Comparison of ENCODE assay signal across 13 cellular contexts in the genomic region with DNA sequence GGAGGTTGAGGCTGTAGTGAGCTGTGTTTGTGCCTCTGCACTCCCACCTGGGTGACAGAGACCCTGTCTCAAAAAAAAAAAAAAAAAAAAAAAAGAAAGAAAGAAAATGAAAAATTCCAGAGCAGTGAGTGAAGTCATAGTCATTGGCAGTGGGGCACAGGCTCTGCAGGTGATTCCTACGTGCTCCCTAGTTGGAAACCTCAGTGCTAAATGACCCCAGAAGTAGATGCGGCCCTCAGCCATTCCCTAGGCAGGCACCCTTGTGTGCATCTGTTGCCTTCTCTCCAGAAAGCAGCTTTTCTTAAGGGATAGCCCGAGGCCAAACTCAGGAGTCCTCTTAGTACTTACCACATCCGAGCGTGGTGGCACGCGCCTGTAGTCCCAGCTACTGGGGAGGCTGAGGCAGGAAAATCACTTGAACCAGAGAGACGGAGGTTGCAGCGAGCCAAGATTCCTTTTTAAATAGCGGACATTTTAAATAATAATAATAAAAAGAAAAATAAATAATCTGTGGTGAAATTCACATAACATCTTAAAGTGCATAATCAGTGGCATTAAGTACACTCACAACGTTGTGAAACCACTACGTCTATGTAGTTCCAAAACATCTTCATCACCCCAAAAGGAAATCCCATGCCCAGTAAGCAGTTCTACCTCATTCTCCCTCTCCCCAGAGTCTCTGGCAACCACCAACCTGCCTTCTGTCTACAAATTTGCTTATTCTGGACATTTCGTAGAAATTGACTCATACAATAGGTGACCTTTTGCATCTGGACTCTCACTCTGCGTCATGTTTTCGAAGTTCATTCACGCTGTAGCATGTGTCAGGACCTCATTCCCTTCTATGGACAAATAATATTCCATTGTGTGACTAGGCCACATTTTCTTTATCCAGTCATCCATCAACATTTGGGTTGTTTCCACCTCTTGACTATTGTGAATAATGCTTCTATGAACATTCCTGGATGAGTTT. TPM values are rescaled to one million over a fixed set of nuclear protein-coding genes. Genes with fewer than 3 reads are reported as not detected.
DNase-seq lines count a peak whose midpoint lies in the region; ATAC-seq and TF ChIP-seq lines count a peak whose summit lies in the region.
"Had no signal": no experiment of that assay in that cellular context is flagged by ENCODE, and none has a peak within 500 bp of the region (broad histone marks: within the 10 kb centered on the region; RNA-seq: fewer than 3 reads in every experiment).

No MANE protein-coding gene starts in this region.

- H3K36me3 ChIP-seq in brain microvascular endothelial cell (replicated peaks), result no peaks in the 10 kb centered on the region
- no peaks in the 10 kb centered on the region for H3K36me3 ChIP-seq in lower lobe of right lung

- ATAC-seq in left cardiac atrium (no peak), HG03432 (IDR thresholded peaks at IDR 0.05; ENCODE audit: unreplicated experiment) (no peak), lower lobe of right lung (no peak)
- ATAC-seq: T-cell had no signal

- intact Hi-C loops in left cardiac atrium (cut with DNase I) (no loop called here), lower lobe of right lung (cut with DNase I) (no loop called here)

- H3K4me3 ChIP-seq in brain microvascular endothelial cell (ENCODE audit: low read depth, low read length), result no peak overlapping the region
- no peak overlapping the region for H3K4me3 ChIP-seq in lower lobe of right lung

- H3K27me3 ChIP-seq in brain microvascular endothelial cell (replicated peaks) (no peaks in the 10 kb centered on the region), lower lobe of right lung (ENCODE audit: low read depth) (no peaks in the 10 kb centered on the region)

- DNase-seq in AG08395 (ENCODE audit: low spot score) (peak; percentile 74), HS-27A (ENCODE audit: low read depth) (peak; percentile 57), brain microvascular endothelial cell (peak; percentile 99), hepatic stellate cell (ENCODE audit: low spot score) (peak; percentile 74), NCI-H1105 treated with DMSO at 0.1 percent for 48 hours (lab: John Stamatoyannopoulos, UW) (no peak), left cardiac atrium (no peak), lower lobe of right lung (no peak)
- DNase-seq: CD4-positive, CD25-positive, alpha-beta regulatory T cell; NCI-H1417; NCI-H82; stimulated activated CD4-positive, alpha-beta T cell treated with anti-CD3 and anti-CD28 coated beads, Interleukin-4, amount 100 ng/mL, for 24 hours; T-cell had no signal

- TF ChIP-seq CTCF in brain microvascular endothelial cell (IDR thresholded peaks at IDR 0.05; ENCODE audit: low read depth, low read length, missing control alignments), result no peak
- TF ChIP-seq CTCF in lower lobe of right lung (IDR thresholded peaks at IDR 0.05), result no peak

- H3K4me1 ChIP-seq in lower lobe of right lung, result peaks cover 18% of the 10 kb centered on the region

- H3K27ac ChIP-seq in brain microvascular endothelial cell, result peak overlapping the region; percentile 100
- no peak overlapping the region for H3K27ac ChIP-seq in lower lobe of right lung

- in situ Hi-C loops in brain microvascular endothelial cell (cut with HindIII; ENCODE audit: low pct_ligation_motif_present, low sequenced_read_pairs), result no loop called here

- no peaks in the 10 kb centered on the region for H3K9me3 ChIP-seq in lower lobe of right lung

RNA-seq across cellular contexts. Expression of a gene that starts 12.5 kb away (rescaled TPM):
- 10 to 100 TPM in 1 of 2 donors, 1 to 10 TPM in 1; 4.8 to 27.9 TPM for total RNA-seq in left cardiac atrium
- total RNA-seq in lower lobe of right lung, result 8.2 TPM

RNA-seq across cellular contexts. Expression of a gene that starts 18.2 kb away (rescaled TPM):
- 10 to 100 TPM; 38.9 to 39.3 TPM for total RNA-seq in left cardiac atrium
- total RNA-seq in lower lobe of right lung, result 70.4 TPM

Comparison
In these comparisons a context has a peak if more than half of its experiments do, and no peak if none do; other contexts are left out.
1. DNase-seq: peak in AG08395 (single experiment), HS-27A (single experiment), brain microvascular endothelial cell (single experiment) and hepatic stellate cell (single experiment); none in NCI-H1105 treated with DMSO at 0.1 percent for 48 hours (single experiment), left cardiac atrium (single experiment) and lower lobe of right lung (single experiment).